ENCODE assay signal across 8 cellular contexts in genomic region chr10:15088428-15089261, GRCh38. TPM values are rescaled to one million over a fixed set of nuclear protein-coding genes. Genes with fewer than 3 reads are reported as not detected.
A peak's percentile ranks its signal among the peaks of the same experiment; 100 is the strongest.
DNase-seq lines count a peak whose midpoint lies in the region; ATAC-seq lines count a peak whose summit lies in the region.

Gene ACBD7, minus strand, starts transcription at chr10:15088776. Its CDS starts 48 bp downstream, at chr10:15088728.

- no peaks in the 10 kb centered on the region for H3K27me3 Mint-ChIP-seq in effector memory CD8-positive, alpha-beta T cell

- peak within 1 kb of the TSS; percentile 44 for H3K4me3 ChIP-seq in mesendoderm (ENCODE audit: low read length)

- H4K5ac ChIP-seq in mesendoderm (ENCODE audit: low read length): no peak within 1 kb of the TSS

- H3K56ac ChIP-seq in mesendoderm (ENCODE audit: low read length): peak within 1 kb of the TSS; percentile 70

- H3K36me3 ChIP-seq in mesendoderm (ENCODE audit: control insufficient read depth, insufficient read depth, low read length): no peaks in the 10 kb centered on the region

- H3K27ac Mint-ChIP-seq in effector memory CD8-positive, alpha-beta T cell: no peak within 1 kb of the TSS

- no peaks in the 10 kb centered on the region for H3K4me1 Mint-ChIP-seq in effector memory CD8-positive, alpha-beta T cell (ENCODE audit: low read depth in 2 of 2)

- H3K4ac ChIP-seq in mesendoderm (ENCODE audit: low read depth, low read length): no peak within 1 kb of the TSS

- no peaks in the 10 kb centered on the region for H3K9me3 Mint-ChIP-seq in effector memory CD8-positive, alpha-beta T cell

- no peaks in the 10 kb centered on the region for H3K4me1 ChIP-seq in mesendoderm (ENCODE audit: control insufficient read depth, low read depth, low read length)

- H3K27ac ChIP-seq in mesendoderm (ENCODE audit: low read depth, low read length): no peak within 1 kb of the TSS

- H3K79me1 ChIP-seq in mesendoderm (ENCODE audit: low read length): no peaks in the 10 kb centered on the region

- no peaks in the 10 kb centered on the region for H3K27me3 ChIP-seq in mesendoderm (ENCODE audit: insufficient read depth, low read length, poor library complexity)

- no peak within 1 kb of the TSS for H3K23ac ChIP-seq in mesendoderm (ENCODE audit: low read length)

- ATAC-seq in GM19395 (IDR thresholded peaks at IDR 0.05; ENCODE audit: unreplicated experiment) (peak; percentile 100), HG03520 (IDR thresholded peaks at IDR 0.05; ENCODE audit: unreplicated experiment) (peak; percentile 99)
- ATAC-seq in effector memory CD8-positive, alpha-beta T cell (replicated peaks): peak; percentile 99

- WGBS in mesendoderm (ENCODE audit: extremely low coverage, insufficient coverage, low lambda C conversion rate): no CpG with 5 or more reads among the region's 63 CpGs

- H2AK5ac ChIP-seq in mesendoderm (ENCODE audit: low read length): no peak within 1 kb of the TSS

- no peaks in the 10 kb centered on the region for H3K36me3 Mint-ChIP-seq in effector memory CD8-positive, alpha-beta T cell (ENCODE audit: insufficient read depth)

- H3K79me2 ChIP-seq in mesendoderm (ENCODE audit: control insufficient read depth, insufficient read depth, low read length): no peaks in the 10 kb centered on the region

- H3K9ac ChIP-seq in mesendoderm (ENCODE audit: low read length): peak within 1 kb of the TSS; percentile 59

- no peak within 1 kb of the TSS for H2BK15ac ChIP-seq in mesendoderm (replicated peaks; ENCODE audit: low read depth)

- no peak within 1 kb of the TSS for H2BK5ac ChIP-seq in mesendoderm (ENCODE audit: low read length)

- no peak within 1 kb of the TSS for H4K8ac ChIP-seq in mesendoderm (ENCODE audit: low read depth, low read length)

- H3K18ac ChIP-seq in mesendoderm (ENCODE audit: low read length): no peak within 1 kb of the TSS

- peak; percentile 84 for DNase-seq in CD1c-positive myeloid dendritic cell (ENCODE audit: extremely low spot score)
- peak; percentile 81 for DNase-seq in NCI-H774 (lab: John Stamatoyannopoulos, UW)
- peak; percentile 37 to 67 for DNase-seq in activated CD8-positive, alpha-beta memory T cell treated with anti-CD3 and anti-CD28 coated beads for 1 hour (ENCODE audit: extremely low read depth in 1 of 2, low read depth in 1 of 2)
- DNase-seq in effector memory CD8-positive, alpha-beta T cell: peak; percentile 71 to 79 (median 76)
- peak; percentile 92 for DNase-seq in mesendoderm
- DNase-seq in stimulated activated CD8-positive, alpha-beta memory T cell treated with anti-CD3 and anti-CD28 coated beads, Interleukin-12 subunit alpha, Interleukin-12 subunit beta, amount 100 ng/mL, for 4 hours (ENCODE audit: low read depth): peak; percentile 67

- no peak within 1 kb of the TSS for H2BK120ac ChIP-seq in mesendoderm (ENCODE audit: low read depth, low read length)

- peak within 1 kb of the TSS; percentile 73 to 74 for H3K4me3 Mint-ChIP-seq in effector memory CD8-positive, alpha-beta T cell

- H3K4me2 ChIP-seq in mesendoderm (ENCODE audit: low read length): peak within 1 kb of the TSS; percentile 80

RNA-seq across cellular contexts. Expression of gene ACBD7, which starts in this region (rescaled TPM):
- 1.9 TPM for polyA plus RNA-seq in mesendoderm (2013, experiment 1 of 2)
- 2.2 TPM for polyA plus RNA-seq in mesendoderm (2013, experiment 2 of 2)
